In genomic region chr13:23705578-23705977, GRCh38 we compare ENCODE assay signal across 15 cellular contexts.
DNase-seq lines count a peak whose midpoint lies in the region; ATAC-seq and TF ChIP-seq lines count a peak whose summit lies in the region.
"Had no signal": no experiment of that assay in that cellular context is flagged by ENCODE, and none has a peak within 500 bp of the region (broad histone marks: within the 10 kb centered on the region; RNA-seq: fewer than 3 reads in every experiment).

No MANE protein-coding gene starts in this region.

- H3K27ac ChIP-seq in HEK293 (ENCODE audit: extremely low read depth, low read depth, low read length), result no peak overlapping the region
- H3K27ac ChIP-seq in coronary artery, result no peak overlapping the region

- ATAC-seq in stimulated activated effector memory CD8-positive, alpha-beta T cell treated with anti-CD3 and anti-CD28 coated beads, Interleukin-12 subunit alpha, Interleukin-12 subunit beta, amount 100 ng/mL, for 72 hours, result no peak
- no peak for ATAC-seq in HG03521 (IDR thresholded peaks at IDR 0.05; ENCODE audit: unreplicated experiment)
- ATAC-seq: CD8-positive, alpha-beta T cell had no signal

- no peak for TF ChIP-seq CTCF in HEK293 (tag by site-specific recombination; IDR thresholded peaks at IDR 0.05)
- TF ChIP-seq CTCF in nephron progenitor cell (IDR thresholded peaks at IDR 0.05), result no peak
- no peak for TF ChIP-seq CTCF in coronary artery (IDR thresholded peaks at IDR 0.05)

- no peaks in the 10 kb centered on the region for H3K27me3 Mint-ChIP-seq in nephron progenitor cell (ENCODE audit: low read depth, poor library complexity)

- H3K36me3 Mint-ChIP-seq in nephron progenitor cell (ENCODE audit: low read depth), result no peaks in the 10 kb centered on the region
- H3K36me3 Mint-ChIP-seq in stimulated activated effector memory CD8-positive, alpha-beta T cell treated with anti-CD3 and anti-CD28 coated beads, Interleukin-12 subunit alpha, Interleukin-12 subunit beta, amount 100 ng/mL, for 72 hours, result no peaks in the 10 kb centered on the region
- H3K36me3 Mint-ChIP-seq: CD8-positive, alpha-beta T cell; IgD-negative memory B cell had no signal

- peak overlapping the region; percentile 93 for H3K27ac Mint-ChIP-seq in nephron progenitor cell
- H3K27ac Mint-ChIP-seq in stimulated activated effector memory CD8-positive, alpha-beta T cell treated with anti-CD3 and anti-CD28 coated beads, Interleukin-12 subunit alpha, Interleukin-12 subunit beta, amount 100 ng/mL, for 72 hours, result peak overlapping the region; percentile 7
- H3K27ac Mint-ChIP-seq: CD8-positive, alpha-beta T cell; IgD-negative memory B cell had no signal

- DNase-seq in fibroblast of gingiva (ENCODE audit: low read depth) (peak; percentile 83), nephron progenitor cell (no peak), coronary artery (ENCODE audit: low spot score) (no peak)
- no peak for DNase-seq in stimulated activated effector memory CD8-positive, alpha-beta T cell treated with anti-CD3 and anti-CD28 coated beads, Interleukin-12 subunit alpha, Interleukin-12 subunit beta, amount 100 ng/mL, for 72 hours (ENCODE audit: low spot score in 2 of 2)
- DNase-seq in activated CD8-positive, alpha-beta memory T cell treated with anti-CD3 and anti-CD28 coated beads for 24 hours, result no peak
- DNase-seq: CD8-positive, alpha-beta T cell; DND-41; GF-D8; NCI-H1417; NCI-H1930; NCI-H524; RPMI8226 had no signal

- H3K4me1 ChIP-seq in HEK293 (ENCODE audit: control insufficient read depth, insufficient read depth, low read length), result no peaks in the 10 kb centered on the region

- no peaks in the 10 kb centered on the region for H3K9me3 Mint-ChIP-seq in nephron progenitor cell
- H3K9me3 Mint-ChIP-seq in stimulated activated effector memory CD8-positive, alpha-beta T cell treated with anti-CD3 and anti-CD28 coated beads, Interleukin-12 subunit alpha, Interleukin-12 subunit beta, amount 100 ng/mL, for 72 hours, result no peaks in the 10 kb centered on the region
- H3K9me3 Mint-ChIP-seq: CD8-positive, alpha-beta T cell; IgD-negative memory B cell had no signal

- no peaks in the 10 kb centered on the region for H3K9me3 ChIP-seq in HEK293 (ENCODE audit: control insufficient read depth, insufficient read depth, low read depth, low read length)

- H3K4me3 Mint-ChIP-seq in nephron progenitor cell, result no peak overlapping the region
- H3K4me3 Mint-ChIP-seq in stimulated activated effector memory CD8-positive, alpha-beta T cell treated with anti-CD3 and anti-CD28 coated beads, Interleukin-12 subunit alpha, Interleukin-12 subunit beta, amount 100 ng/mL, for 72 hours, result no peak overlapping the region
- H3K4me3 Mint-ChIP-seq: CD8-positive, alpha-beta T cell; IgD-negative memory B cell had no signal

- peaks cover 51% of the 10 kb centered on the region for H3K4me1 Mint-ChIP-seq in nephron progenitor cell
- no peaks in the 10 kb centered on the region for H3K4me1 Mint-ChIP-seq in stimulated activated effector memory CD8-positive, alpha-beta T cell treated with anti-CD3 and anti-CD28 coated beads, Interleukin-12 subunit alpha, Interleukin-12 subunit beta, amount 100 ng/mL, for 72 hours

- CTCF ChIA-PET in HEK293 (lab: Yijun Ruan, JAX), result no interaction called here

- POLR2A ChIA-PET in HEK293 (lab: Yijun Ruan, JAX), result no interaction called here

- no peak overlapping the region for H3K4me3 ChIP-seq in HEK293 (ENCODE audit: low read depth, low read length)
- no peak overlapping the region for H3K4me3 ChIP-seq in coronary artery

- no peaks in the 10 kb centered on the region for H3K36me3 ChIP-seq in HEK293 (ENCODE audit: control insufficient read depth in 2 of 2, insufficient read depth in 1 of 2, low read length in 2 of 2)

TF ChIP-seq in HEK293, 187 proteins besides CTCF, POLR2A, EP300 and RAD21:
- TF ChIP-seq ZNF404 (tag by site-specific recombination; IDR thresholded peaks at IDR 0.05), result no peak
- 0 out of 2 replicates have a peak, but pooled peaks have one; percentile 23 for TF ChIP-seq ZFHX2 (tag by site-specific recombination; conservative IDR thresholded peaks at IDR 0.05)
- TF ChIP-seq ZNF521 (tag by site-specific recombination; IDR thresholded peaks at IDR 0.05), result no peak
- no peak for TF ChIP-seq MYNN (tag by site-specific recombination; IDR thresholded peaks at IDR 0.05; ENCODE audit: borderline replicate concordance)
- no peak for TF ChIP-seq ZNF692 (tag by site-specific recombination; IDR thresholded peaks at IDR 0.05)
- no peak for TF ChIP-seq ZNF707 (tag by site-specific recombination; IDR thresholded peaks at IDR 0.05)
